11 cellular contexts compared by ENCODE assay signal in the genomic region with DNA sequence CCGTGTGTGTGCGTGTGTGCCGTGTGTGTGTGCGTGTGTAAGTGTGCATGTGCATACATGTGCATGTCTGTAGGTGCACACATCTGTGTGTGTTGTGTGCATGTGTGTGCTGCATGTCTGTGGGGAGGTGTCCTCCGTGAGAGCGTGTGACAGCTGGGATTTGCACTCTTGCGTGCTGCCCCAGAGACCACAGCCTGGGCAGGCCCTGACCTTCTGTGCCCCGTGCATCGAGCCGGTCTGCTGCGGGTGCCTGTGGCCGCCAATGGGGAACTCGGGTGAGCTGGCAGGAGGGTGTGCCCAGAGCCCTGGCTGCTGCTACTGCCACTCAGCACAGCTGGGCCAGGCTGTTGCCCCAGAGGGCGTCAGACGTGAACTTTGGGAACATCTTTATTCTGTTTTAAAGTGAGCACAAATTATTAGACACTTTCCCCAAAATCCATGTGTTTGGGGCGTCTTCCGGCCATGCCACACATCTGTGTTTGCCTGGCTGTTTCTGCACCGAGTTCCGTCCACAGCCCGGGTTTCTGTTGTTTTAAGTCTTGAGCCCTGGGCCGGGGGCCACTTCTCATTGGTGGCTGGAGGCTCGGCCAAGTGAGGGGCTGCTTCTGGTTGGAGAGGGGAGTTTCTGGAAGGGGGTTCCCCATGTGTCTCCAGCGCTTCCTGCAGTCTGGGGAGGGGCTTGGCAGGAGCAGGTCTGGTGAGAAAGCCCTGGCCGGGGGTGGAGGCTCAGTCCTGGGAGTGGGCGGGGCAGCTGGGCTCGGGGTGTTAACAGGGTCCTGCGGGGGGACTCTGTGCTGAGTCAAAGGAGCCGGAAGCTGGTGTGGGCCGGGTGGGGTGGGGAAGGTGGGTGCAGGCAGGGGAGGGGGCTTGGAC. TPM values are rescaled to one million over a fixed set of nuclear protein-coding genes. Genes with fewer than 3 reads are reported as not detected.
DNase-seq lines count a peak whose midpoint lies in the region; ATAC-seq, FAIRE-seq and TF ChIP-seq lines count a peak whose summit lies in the region.
"Had no signal": no experiment of that assay in that cellular context is flagged by ENCODE, and none has a peak within 500 bp of the region (broad histone marks: within the 10 kb centered on the region; RNA-seq: fewer than 3 reads in every experiment).

No MANE protein-coding gene starts in this region.

- TF ChIP-seq CTCF in mammary epithelial cell (conservative IDR thresholded peaks at IDR 0.05 in 1 of 2, IDR thresholded peaks at IDR 0.05 in 1 of 2; ENCODE audit: extremely low read depth in 1 of 2, insufficient read depth in 1 of 2, low read depth in 1 of 2, low read length in 2 of 2) (no peak), keratinocyte (optimal IDR thresholded peaks at IDR 0.05 in 1 of 3, IDR thresholded peaks at IDR 0.05 in 1 of 3, conservative IDR thresholded peaks at IDR 0.05 in 1 of 3; ENCODE audit: extremely low read depth in 1 of 3, insufficient read depth in 2 of 3, low read length in 3 of 3) (no peak), testis (IDR thresholded peaks at IDR 0.05) (no peak)

- intact Hi-C loops in mammary epithelial cell (cut with micrococcal nuclease) (no loop called here), testis (cut with DNase I; ENCODE audit: low total_unique reads) (no loop called here)

- H3K27ac Mint-ChIP-seq in activated naive CD8-positive, alpha-beta T cell treated with anti-CD3 and anti-CD28 coated beads, Interleukin-2, amount 10 ng/mL, durations not matched to agents 7 days and 5 days, result no peak overlapping the region
- no peak overlapping the region for H3K27ac Mint-ChIP-seq in activated naive CD8-positive, alpha-beta T cell treated with anti-CD3 and anti-CD28 coated beads for 36 hours
- H3K27ac Mint-ChIP-seq: activated naive CD8-positive, alpha-beta T cell had no signal

- H3K79me2 ChIP-seq in mammary epithelial cell (ENCODE audit: insufficient read depth, low read length) (peaks cover 97% of the 10 kb centered on the region), keratinocyte (ENCODE audit: control insufficient read depth, insufficient read depth, low read length) (peaks cover 91% of the 10 kb centered on the region)

- TF ChIP-seq POLR2A in testis (IDR thresholded peaks at IDR 0.05) (no peak), GM12892 (IDR thresholded peaks at IDR 0.05; ENCODE audit: low read depth, low read length) (no peak)

- H3K4me3 Mint-ChIP-seq in activated naive CD8-positive, alpha-beta T cell treated with anti-CD3 and anti-CD28 coated beads, Interleukin-2, amount 10 ng/mL, durations not matched to agents 7 days and 5 days, result no peak overlapping the region
- no peak overlapping the region for H3K4me3 Mint-ChIP-seq in activated naive CD8-positive, alpha-beta T cell treated with anti-CD3 and anti-CD28 coated beads for 36 hours
- H3K4me3 Mint-ChIP-seq: activated naive CD8-positive, alpha-beta T cell had no signal

- H3K9me3 ChIP-seq in mammary epithelial cell (replicated peaks; ENCODE audit: insufficient read depth, low read length) (no peaks in the 10 kb centered on the region), keratinocyte (ENCODE audit: control insufficient read depth, low read depth, low read length) (no peaks in the 10 kb centered on the region), testis (no peaks in the 10 kb centered on the region)

- H3K27ac ChIP-seq in mammary epithelial cell (ENCODE audit: insufficient read depth, low read depth, low read length), result no peak overlapping the region
- H3K27ac ChIP-seq in keratinocyte (ENCODE audit: control insufficient read depth, insufficient read depth, low read length), result peak overlapping the region; percentile 52
- H3K27ac ChIP-seq in testis, result peak overlapping the region in 1 of 2 donors; percentile 10

- no peaks in the 10 kb centered on the region for H3K36me3 Mint-ChIP-seq in activated naive CD8-positive, alpha-beta T cell treated with anti-CD3 and anti-CD28 coated beads, Interleukin-2, amount 10 ng/mL, durations not matched to agents 7 days and 5 days
- H3K36me3 Mint-ChIP-seq in activated naive CD8-positive, alpha-beta T cell treated with anti-CD3 and anti-CD28 coated beads for 36 hours, result no peaks in the 10 kb centered on the region
- H3K36me3 Mint-ChIP-seq: activated naive CD8-positive, alpha-beta T cell had no signal

- DNase-seq in activated naive CD8-positive, alpha-beta T cell treated with anti-CD3 and anti-CD28 coated beads, Interleukin-2, amount 10 ng/mL, durations not matched to agents 7 days and 5 days, result peak; percentile 31
- no peak for DNase-seq in activated naive CD8-positive, alpha-beta T cell treated with anti-CD3 and anti-CD28 coated beads for 36 hours
- peak; percentile 58 for DNase-seq in mammary epithelial cell
- no peak for DNase-seq in keratinocyte (ENCODE audit: low read depth, low spot score)
- DNase-seq in testis, result peak; percentile 64
- no peak for DNase-seq in SHP77 treated with DMSO at 0.1 percent for 48 hours (lab: John Stamatoyannopoulos, UW)
- no peak for DNase-seq in GM12892 (ENCODE audit: insufficient read length)
- DNase-seq: hypothalamus, NCI-H1930 had no signal

- H3K4me2 ChIP-seq in mammary epithelial cell (ENCODE audit: insufficient read depth, low read depth, low read length) (peak overlapping the region; percentile 25), keratinocyte (ENCODE audit: control insufficient read depth, extremely low read depth, insufficient read depth, low read depth, low read length) (peak overlapping the region; percentile 62)

- H3K4me1 Mint-ChIP-seq in activated naive CD8-positive, alpha-beta T cell treated with anti-CD3 and anti-CD28 coated beads, Interleukin-2, amount 10 ng/mL, durations not matched to agents 7 days and 5 days, result no peaks in the 10 kb centered on the region
- H3K4me1 Mint-ChIP-seq in activated naive CD8-positive, alpha-beta T cell treated with anti-CD3 and anti-CD28 coated beads for 36 hours, result peaks cover 7% of the 10 kb centered on the region

- H3K4me3 ChIP-seq in mammary epithelial cell (replicated peaks in 1 of 3; ENCODE audit: insufficient read depth in 1 of 3, low read depth in 2 of 3, low read length in 3 of 3) (no peak overlapping the region), keratinocyte (ENCODE audit: control insufficient read depth in 2 of 3, extremely low read depth in 1 of 3, insufficient read depth in 2 of 3, low read depth in 1 of 3, low read length in 3 of 3) (no peak overlapping the region), testis (no peak overlapping the region)

- H3K27me3 ChIP-seq in mammary epithelial cell (ENCODE audit: insufficient read depth, low read length) (no peaks in the 10 kb centered on the region), keratinocyte (ENCODE audit: control insufficient read depth, extremely low read depth, insufficient read depth, low read length) (no peaks in the 10 kb centered on the region), testis (no peaks in the 10 kb centered on the region)

- BruUV-seq in mammary epithelial cell (replicated peaks; lab: Mats Ljungman, UMichigan), result no TSS peak

- H3K36me3 ChIP-seq in mammary epithelial cell (ENCODE audit: insufficient read depth, low read length) (peaks cover 3% of the 10 kb centered on the region), keratinocyte (ENCODE audit: control insufficient read depth in 2 of 2, extremely low read depth in 1 of 2, insufficient read depth in 2 of 2, low read length in 2 of 2) (peaks cover 15 to 20% of the 10 kb centered on the region in 2 experiments), testis (ENCODE audit: low read depth, missing control alignments) (no peaks in the 10 kb centered on the region)

- FAIRE-seq in keratinocyte (lab: Jason Lieb, UNC), result peak; percentile 53
- FAIRE-seq in GM12892 (lab: Jason Lieb, UNC), result no peak

- ATAC-seq in activated naive CD8-positive, alpha-beta T cell treated with anti-CD3 and anti-CD28 coated beads, Interleukin-2, amount 10 ng/mL, durations not matched to agents 7 days and 5 days (ENCODE audit: low read depth), result no peak
- no peak for ATAC-seq in GM21786 (IDR thresholded peaks at IDR 0.05; ENCODE audit: unreplicated experiment)

- H3K9me1 ChIP-seq in keratinocyte (ENCODE audit: control insufficient read depth, extremely low read depth, insufficient read depth, low read length), result peaks cover 5% of the 10 kb centered on the region

- POLR2A ChIA-PET in activated naive CD8-positive, alpha-beta T cell treated with anti-CD3 and anti-CD28 coated beads, Interleukin-2, amount 10 ng/mL, durations not matched to agents 7 days and 5 days (lab: Charles Lee), result no interaction called here

- dilution Hi-C loops in mammary epithelial cell (cut with HindIII; ENCODE audit: low sequenced_read_pairs) (no loop called here), keratinocyte (cut with MboI; ENCODE audit: extremely low pct_ligation_motif_present, low sequenced_read_pairs) (no loop called here)

- peaks cover 2% of the 10 kb centered on the region for H3K27me3 Mint-ChIP-seq in activated naive CD8-positive, alpha-beta T cell treated with anti-CD3 and anti-CD28 coated beads, Interleukin-2, amount 10 ng/mL, durations not matched to agents 7 days and 5 days
- H3K27me3 Mint-ChIP-seq in activated naive CD8-positive, alpha-beta T cell treated with anti-CD3 and anti-CD28 coated beads for 36 hours, result peaks cover 6% of the 10 kb centered on the region

- no peaks in the 10 kb centered on the region for H3K9me3 Mint-ChIP-seq in activated naive CD8-positive, alpha-beta T cell treated with anti-CD3 and anti-CD28 coated beads, Interleukin-2, amount 10 ng/mL, durations not matched to agents 7 days and 5 days
- H3K9me3 Mint-ChIP-seq in activated naive CD8-positive, alpha-beta T cell treated with anti-CD3 and anti-CD28 coated beads for 36 hours, result no peaks in the 10 kb centered on the region

- in situ Hi-C loops in mammary epithelial cell (cut with MboI; ENCODE audit: low sequenced_read_pairs in 2 of 2), result no loop called here

- H3K4me1 ChIP-seq in mammary epithelial cell (ENCODE audit: insufficient read depth, low read length), result peaks cover 43% of the 10 kb centered on the region
- peaks cover 26% of the 10 kb centered on the region for H3K4me1 ChIP-seq in keratinocyte (ENCODE audit: control insufficient read depth, extremely low read depth, insufficient read depth, low read length)
- H3K4me1 ChIP-seq in testis, result peaks cover 25% of the 10 kb centered on the region

- peaks cover 13% of the 10 kb centered on the region for H4K20me1 ChIP-seq in mammary epithelial cell (ENCODE audit: insufficient read depth, low read length)
- H4K20me1 ChIP-seq in keratinocyte (ENCODE audit: control insufficient read depth, extremely low read depth, insufficient read depth, low read length), result peaks cover 70% of the 10 kb centered on the region

- 27% methylated on average over 19 of the region's 29 CpGs for WGBS in mammary epithelial cell (ENCODE audit: low coverage, missing lambda C conversion rate)
- 36 to 43% methylated on average over 8 to 29 of the region's 29 CpGs for WGBS in testis, 2 donors

- H2AFZ ChIP-seq in mammary epithelial cell (ENCODE audit: low read depth, low read length) (no peak overlapping the region), keratinocyte (ENCODE audit: control insufficient read depth, low read length) (no peak overlapping the region)

- CTCF ChIA-PET in mammary epithelial cell (lab: Charles Lee; ENCODE audit: low non-redundant PET), result no interaction called here

- no peak overlapping the region for H3K9ac ChIP-seq in mammary epithelial cell (ENCODE audit: insufficient read depth, low read length)
- H3K9ac ChIP-seq in keratinocyte (ENCODE audit: control insufficient read depth, extremely low read depth, insufficient read depth, low read length), result peak overlapping the region; percentile 54

RNA-seq across cellular contexts. Expression of gene CEP170B, which starts 7.6 kb away (rescaled TPM):
- total RNA-seq in activated naive CD8-positive, alpha-beta T cell treated with anti-CD3 and anti-CD28 coated beads, Interleukin-2, amount 10 ng/mL, durations not matched to agents 7 days and 5 days, result 1 to 10 TPM; 5.7 to 6.3 TPM
- 1 to 10 TPM; 4.6 to 4.7 TPM for total RNA-seq in activated naive CD8-positive, alpha-beta T cell treated with anti-CD3 and anti-CD28 coated beads for 36 hours
- total RNA-seq in mammary epithelial cell (10 to 100 TPM; 61.3 to 91.4 TPM), testis (10 to 100 TPM; 73.9 to 79.7 TPM)
- polyA plus RNA-seq in mammary epithelial cell (23.1 TPM), keratinocyte (8.7 to 15.6 TPM (median 14.9 TPM) in 3 replicates), testis (ENCODE audit: insufficient read depth, low read depth, low replicate concordance) (33.9 TPM)
- polyA minus RNA-seq in mammary epithelial cell (12.0 TPM), keratinocyte (13.7 to 25.4 TPM (median 16.7 TPM) in 3 replicates)
- polyA plus RNA-seq in keratinocyte (2011; ENCODE audit: low read depth), result 10.9 TPM
- polyA plus RNA-seq in keratinocyte (2011; cell fraction: cytosol; rRNA removed), result 7.2 and 19.4 TPM in 2 replicates
- 46.1 and 66.7 TPM in 2 replicates for polyA plus RNA-seq in keratinocyte (2011; cell fraction: nucleus; rRNA removed)
- polyA plus RNA-seq in keratinocyte (2012; ENCODE audit: low replicate concordance), result 23.0 and 30.9 TPM in 2 replicates
- polyA minus RNA-seq in keratinocyte (2011; cell fraction: cytosol; rRNA and poly(A)+ RNA removed), result 53.3 TPM
- polyA minus RNA-seq in keratinocyte (2011; cell fraction: nucleus; rRNA and poly(A)+ RNA removed), result 38.9 TPM in 2 replicates
- polyA plus RNA-seq in GM12892 (2012; ENCODE audit: missing spikeins), result not detected

RNA-seq across cellular contexts. Expression of gene PLD4, which starts 52.0 kb away (rescaled TPM):
- under 1 TPM in 1 of 2 experiments, not detected in 1; 0.06 TPM for total RNA-seq in activated naive CD8-positive, alpha-beta T cell treated with anti-CD3 and anti-CD28 coated beads, Interleukin-2, amount 10 ng/mL, durations not matched to agents 7 days and 5 days
- not detected for total RNA-seq in activated naive CD8-positive, alpha-beta T cell treated with anti-CD3 and anti-CD28 coated beads for 36 hours
- total RNA-seq in mammary epithelial cell (under 1 TPM in 1 of 2 donors, not detected in 1; 0.09 TPM), testis (1 to 10 TPM; 1.1 to 1.7 TPM)
- polyA plus RNA-seq in mammary epithelial cell (0.01 TPM), keratinocyte (0.01 TPM in 1 of 3 replicates, not detected in the others), testis (ENCODE audit: insufficient read depth, low read depth, low replicate concordance) (1.2 TPM)
- polyA minus RNA-seq in mammary epithelial cell (not detected), keratinocyte (0.07 TPM in 1 of 3 replicates, not detected in the others)
- polyA plus RNA-seq in keratinocyte (2011; ENCODE audit: low read depth), result not detected
- not detected in 2 replicates for polyA plus RNA-seq in keratinocyte (2011; cell fraction: cytosol; rRNA removed)
- polyA plus RNA-seq in keratinocyte (2011; cell fraction: nucleus; rRNA removed), result not detected in 2 replicates
- polyA plus RNA-seq in keratinocyte (2012; ENCODE audit: low replicate concordance), result 0.87 TPM in 1 of 2 replicates, not detected in the other
- not detected for polyA minus RNA-seq in keratinocyte (2011; cell fraction: cytosol; rRNA and poly(A)+ RNA removed)
- not detected in 2 replicates for polyA minus RNA-seq in keratinocyte (2011; cell fraction: nucleus; rRNA and poly(A)+ RNA removed)
- 0.30 TPM for polyA plus RNA-seq in GM12892 (2012; ENCODE audit: missing spikeins)

Comparison
In these comparisons a context has a peak if more than half of its experiments do, and no peak if none do; other contexts are left out.
1. DNase-seq: peak in activated naive CD8-positive, alpha-beta T cell treated with anti-CD3 and anti-CD28 coated beads, Interleukin-2, amount 10 ng/mL, durations not matched to agents 7 days and 5 days (single experiment), mammary epithelial cell (single experiment) and testis (single experiment); none in activated naive CD8-positive, alpha-beta T cell treated with anti-CD3 and anti-CD28 coated beads for 36 hours (single experiment), keratinocyte (single experiment), SHP77 treated with DMSO at 0.1 percent for 48 hours (single experiment) and GM12892 (single experiment).
2. RNA of gene CEP170B, which starts 7.6 kb away (total RNA-seq): 61.3 to 91.4 TPM in mammary epithelial cell and 73.9 to 79.7 TPM in testis; 5.7 to 6.3 TPM in activated naive CD8-positive, alpha-beta T cell treated with anti-CD3 and anti-CD28 coated beads, Interleukin-2, amount 10 ng/mL, durations not matched to agents 7 days and 5 days and 4.6 to 4.7 TPM in activated naive CD8-positive, alpha-beta T cell treated with anti-CD3 and anti-CD28 coated beads for 36 hours; every median in the first group is over 4 times any median in the second.